Comparison of ENCODE assay signal across 2 cellular contexts in the genomic region with DNA sequence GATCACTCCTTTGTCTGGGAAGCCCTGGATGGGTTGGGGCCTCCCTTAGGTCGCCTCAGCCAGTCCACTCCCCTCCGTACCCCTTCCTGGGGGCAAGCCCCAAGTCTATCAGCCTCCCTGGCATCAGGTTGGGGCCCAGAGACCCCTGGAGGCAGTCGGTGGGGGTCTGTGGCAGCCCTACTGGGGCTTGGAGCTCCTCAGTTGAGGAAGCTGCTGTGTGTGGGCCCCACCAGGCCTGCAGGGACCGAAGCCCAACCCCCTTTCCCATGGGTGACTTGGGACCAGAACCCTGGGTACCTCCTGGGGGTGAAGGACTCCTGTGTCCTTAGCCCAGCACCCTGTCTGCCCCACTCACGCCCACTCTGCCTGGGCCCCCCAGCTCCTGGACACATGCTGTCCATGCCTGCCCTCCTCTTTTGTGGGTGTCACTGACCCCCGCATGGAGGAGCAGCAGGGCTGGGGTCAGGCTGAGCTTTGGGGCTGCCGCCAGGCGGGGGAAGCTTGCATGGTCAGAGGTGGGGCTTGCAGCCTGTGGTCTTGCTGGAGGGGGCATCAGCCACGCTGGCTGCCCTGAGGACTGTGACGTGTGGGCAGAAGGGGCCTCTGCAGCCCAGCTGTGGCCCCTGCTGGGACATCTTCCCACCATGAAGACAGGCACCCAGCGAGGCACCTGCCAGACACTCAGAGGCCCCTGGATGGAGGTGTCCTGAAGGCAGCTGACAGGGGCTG.
TF ChIP-seq lines count a peak whose summit lies in the region.

No MANE protein-coding gene starts in this region.

TF ChIP-seq in HEK293, 187 proteins besides CTCF, POLR2A, EP300 and RAD21:
- TF ChIP-seq ZIC2 (tag by site-specific recombination; IDR thresholded peaks at IDR 0.05) (peak; percentile 59; the same call in 1 of the 2 replicates), ZNF26 (tag by site-specific recombination; IDR thresholded peaks at IDR 0.05) (no peak), ZNF394 (tag by site-specific recombination; IDR thresholded peaks at IDR 0.05; ENCODE audit: borderline replicate concordance) (no peak), ZNF248 (tag by site-specific recombination; IDR thresholded peaks at IDR 0.05) (no peak), KLF10 (tag by site-specific recombination; IDR thresholded peaks at IDR 0.05) (no peak), ZFHX2 (tag by site-specific recombination; conservative IDR thresholded peaks at IDR 0.05) (peak; percentile 9; the same call in 1 of the 2 replicates), ZNF510 (tag by site-specific recombination; IDR thresholded peaks at IDR 0.05; ENCODE audit: insufficient replicate concordance) (no peak), ZNF335 (tag by site-specific recombination; conservative IDR thresholded peaks at IDR 0.05) (peak; percentile 58), ZNF146 (tag by site-specific recombination; IDR thresholded peaks at IDR 0.05) (no peak), ZFP69B (tag by site-specific recombination; IDR thresholded peaks at IDR 0.05) (peak; percentile 97), ZNF555 (tag by site-specific recombination; conservative IDR thresholded peaks at IDR 0.05) (no peak), GLIS1 (tag by site-specific recombination; IDR thresholded peaks at IDR 0.05) (peak; percentile 83), ZBTB7A (tag by site-specific recombination; IDR thresholded peaks at IDR 0.05; ENCODE audit: low read depth) (no peak), GLIS2 (tag by site-specific recombination; IDR thresholded peaks at IDR 0.05) (peak; percentile 55; the same call in 1 of the 2 replicates), ZNF214 (tag by site-specific recombination; IDR thresholded peaks at IDR 0.05; ENCODE audit: borderline replicate concordance) (no peak)
- TF ChIP-seq, protein P1, sequence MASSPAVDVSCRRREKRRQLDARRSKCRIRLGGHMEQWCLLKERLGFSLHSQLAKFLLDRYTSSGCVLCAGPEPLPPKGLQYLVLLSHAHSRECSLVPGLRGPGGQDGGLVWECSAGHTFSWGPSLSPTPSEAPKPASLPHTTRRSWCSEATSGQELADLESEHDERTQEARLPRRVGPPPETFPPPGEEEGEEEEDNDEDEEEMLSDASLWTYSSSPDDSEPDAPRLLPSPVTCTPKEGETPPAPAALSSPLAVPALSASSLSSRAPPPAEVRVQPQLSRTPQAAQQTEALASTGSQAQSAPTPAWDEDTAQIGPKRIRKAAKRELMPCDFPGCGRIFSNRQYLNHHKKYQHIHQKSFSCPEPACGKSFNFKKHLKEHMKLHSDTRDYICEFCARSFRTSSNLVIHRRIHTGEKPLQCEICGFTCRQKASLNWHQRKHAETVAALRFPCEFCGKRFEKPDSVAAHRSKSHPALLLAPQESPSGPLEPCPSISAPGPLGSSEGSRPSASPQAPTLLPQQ (tag by site-specific recombination; IDR thresholded peaks at IDR 0.05): peak; percentile 97

TF ChIP-seq in H1, 55 proteins besides CTCF, POLR2A, EP300 and RAD21:
- TF ChIP-seq PHF8 (conservative IDR thresholded peaks at IDR 0.05; ENCODE audit: low read depth, low read length): no peak
- no peak for TF ChIP-seq SIN3A (conservative IDR thresholded peaks at IDR 0.05 in 1 of 2, IDR thresholded peaks at IDR 0.05 in 1 of 2; ENCODE audit: low read depth in 1 of 2, low read length in 2 of 2)
- TF ChIP-seq, protein P2, sequence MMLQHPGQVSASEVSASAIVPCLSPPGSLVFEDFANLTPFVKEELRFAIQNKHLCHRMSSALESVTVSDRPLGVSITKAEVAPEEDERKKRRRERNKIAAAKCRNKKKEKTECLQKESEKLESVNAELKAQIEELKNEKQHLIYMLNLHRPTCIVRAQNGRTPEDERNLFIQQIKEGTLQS (IDR thresholded peaks at IDR 0.05; ENCODE audit: insufficient read depth, low read depth, low read length): no peak
- no peak for TF ChIP-seq BCL11A (IDR thresholded peaks at IDR 0.05; ENCODE audit: low read depth in 2 of 2, low read length in 2 of 2)
- no peak for TF ChIP-seq NANOG (IDR thresholded peaks at IDR 0.05; ENCODE audit: insufficient read depth, low read depth, low read length, poor library complexity, severe bottlenecking)
- no peak for TF ChIP-seq SRF (IDR thresholded peaks at IDR 0.05; ENCODE audit: low read depth, low read length)
- no peak for TF ChIP-seq TAF7 (optimal IDR thresholded peaks at IDR 0.05; ENCODE audit: borderline replicate concordance, low read depth, low read length)
- no peak for TF ChIP-seq TAF1 (IDR thresholded peaks at IDR 0.05; ENCODE audit: low read depth, low read length)
- TF ChIP-seq CEBPB (IDR thresholded peaks at IDR 0.05; ENCODE audit: low read depth, low read length): no peak
- no peak for TF ChIP-seq KDM5A (IDR thresholded peaks at IDR 0.05; ENCODE audit: low read length)
